In genomic region chr19:24086974-24087595, GRCh38 we compare ENCODE assay signal across 8 cellular contexts. TPM values are rescaled to one million over a fixed set of nuclear protein-coding genes. Genes with fewer than 3 reads are reported as not detected.
DNase-seq lines count a peak whose midpoint lies in the region; ATAC-seq, FAIRE-seq and TF ChIP-seq lines count a peak whose summit lies in the region.

Gene ZNF254, plus strand, starts transcription at chr19:24087187. Its CDS starts 121 bp downstream, at chr19:24087308.

- peak within 1 kb of the TSS; percentile 97 for H3K4me3 Mint-ChIP-seq in type B pancreatic cell

- H3K36me3 ChIP-seq in KOPT-K1 (ENCODE audit: insufficient read depth, low read length) = peaks cover 32% of the 10 kb centered on the region

- H3K4me1 Mint-ChIP-seq in type B pancreatic cell (ENCODE audit: unreplicated experiment) = peaks cover 4% of the 10 kb centered on the region

- peak within 1 kb of the TSS; percentile 93 for H3K27ac ChIP-seq in KOPT-K1 (ENCODE audit: low read depth, low read length, poor library complexity, severe bottlenecking)

- intact Hi-C loops in left cardiac atrium (cut with DNase I) = no loop called here
- intact Hi-C loops in posterior cingulate gyrus (cut with DNase I) = loop anchor here (5.0 kb wide), 1 partner anchor 50 kb away; no protein-coding TSS in a partner anchor

- H3K9me3 Mint-ChIP-seq in type B pancreatic cell = peaks cover 3% of the 10 kb centered on the region

- H3K27me3 Mint-ChIP-seq in type B pancreatic cell = no peaks in the 10 kb centered on the region

- H3K9me3 ChIP-seq in KOPT-K1 (ENCODE audit: insufficient read depth, low read length, poor library complexity, severe bottlenecking) = peaks cover 38% of the 10 kb centered on the region

- no peak for TF ChIP-seq CTCF in D721Med (IDR thresholded peaks at IDR 0.05; ENCODE audit: insufficient read depth, missing control alignments)
- no peak for TF ChIP-seq CTCF in type B pancreatic cell (conservative IDR thresholded peaks at IDR 0.05)

- ATAC-seq in GM21529 (IDR thresholded peaks at IDR 0.05; ENCODE audit: unreplicated experiment) (peak; percentile 99), left cardiac atrium (peak; percentile 100)

- peaks cover 15% of the 10 kb centered on the region for H3K36me3 Mint-ChIP-seq in type B pancreatic cell

- DNase-seq in D721Med (ENCODE audit: insufficient read length, low spot score) (peak; percentile 71), T follicular helper cell (ENCODE audit: low read depth) (peak; percentile 54), amniotic epithelial cell (ENCODE audit: low read depth) (peak; percentile 97), left cardiac atrium (peak; percentile 95), posterior cingulate gyrus (peak; percentile 81 to 99 (median 91)), type B pancreatic cell (ENCODE audit: extremely low spot score, unreplicated experiment) (peak; percentile 87)

- peak within 1 kb of the TSS; percentile 100 for H3K27ac Mint-ChIP-seq in type B pancreatic cell

- FAIRE-seq in D721Med (lab: Jason Lieb, UNC) = peak; percentile 41

RNA-seq across cellular contexts. Expression of gene ZNF254, which starts in this region (rescaled TPM):
- total RNA-seq in left cardiac atrium = 10 to 100 TPM; 11.7 to 12.1 TPM
- 21.1 and 29.9 TPM in 2 replicates for total RNA-seq in type B pancreatic cell (ENCODE audit: low replicate concordance)

Comparison
In these comparisons a context has a peak if more than half of its experiments do, and no peak if none do; other contexts are left out.
1. Peak in every context shown above with its lines: DNase-seq, ATAC-seq and H3K27ac ChIP-seq.